28 cellular contexts compared by ENCODE assay signal in the genomic region with DNA sequence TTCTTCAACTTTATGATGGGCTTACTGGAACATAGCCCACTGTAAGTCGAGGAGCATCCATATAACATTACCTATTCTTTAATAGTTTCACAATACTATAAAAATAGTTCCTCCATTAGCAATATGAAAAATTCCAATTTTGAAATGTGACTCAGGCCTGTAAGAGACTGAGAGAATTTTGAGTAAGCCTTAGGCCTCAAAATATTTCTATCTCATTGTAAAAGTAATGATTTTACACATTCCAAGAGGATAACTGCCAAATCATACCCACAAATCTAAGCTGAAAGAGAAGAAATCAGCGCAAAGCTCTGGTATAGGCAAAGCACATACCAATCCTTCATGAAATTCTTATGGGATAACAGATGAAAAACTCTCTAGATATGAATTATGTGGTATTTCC.
DNase-seq lines count a peak whose midpoint lies in the region; ATAC-seq, FAIRE-seq and TF ChIP-seq lines count a peak whose summit lies in the region.
"Had no signal": no experiment of that assay in that cellular context is flagged by ENCODE, and none has a peak within 500 bp of the region (broad histone marks: within the 10 kb centered on the region; RNA-seq: fewer than 3 reads in every experiment).

No MANE protein-coding gene starts in this region.

- H3K4me3 ChIP-seq in ACC112 (ENCODE audit: low read depth, low read length): no peak overlapping the region
- H3K4me3 ChIP-seq in astrocyte (ENCODE audit: insufficient read depth, low read depth, low read length): no peak overlapping the region
- H3K4me3 ChIP-seq in fibroblast of villous mesenchyme (ENCODE audit: low read depth, low read length): no peak overlapping the region
- no peak overlapping the region for H3K4me3 ChIP-seq in ascending aorta
- H3K4me3 ChIP-seq: gastrocnemius medialis, PC-9, right atrium auricular region, tibial artery had no signal

- H3K27me3 ChIP-seq in ACC112 (ENCODE audit: insufficient read depth, low read length) (no peaks in the 10 kb centered on the region), astrocyte (ENCODE audit: insufficient read depth, low read length) (no peaks in the 10 kb centered on the region), ascending aorta (no peaks in the 10 kb centered on the region)
- H3K27me3 ChIP-seq: gastrocnemius medialis, right atrium auricular region, tibial artery had no signal

- ATAC-seq in HG02981 (IDR thresholded peaks at IDR 0.05; ENCODE audit: unreplicated experiment) (no peak), HG03520 (IDR thresholded peaks at IDR 0.05; ENCODE audit: unreplicated experiment) (no peak)
- ATAC-seq: CD8-positive, alpha-beta T cell; gastrocnemius medialis; left cardiac atrium; stimulated activated naive B cell treated with anti-CD40 and anti-IgM and Interleukin-4, amounts not matched to agents 10 μg/mL and 1 μg/mL and 100 μg/mL, for 72 hours had no signal

- TF ChIP-seq CTCF in astrocyte (IDR thresholded peaks at IDR 0.05; ENCODE audit: insufficient read depth, low read depth, low read length) (no peak), fibroblast of villous mesenchyme (IDR thresholded peaks at IDR 0.05; ENCODE audit: insufficient read depth, low read depth, low read length) (no peak), ascending aorta (IDR thresholded peaks at IDR 0.05) (no peak)

- peaks cover 6% of the 10 kb centered on the region for H3K4me1 Mint-ChIP-seq in astrocyte (ENCODE audit: low read depth, unreplicated experiment)
- H3K4me1 Mint-ChIP-seq: activated naive CD8-positive, alpha-beta T cell treated with anti-CD3 and anti-CD28 coated beads, Interleukin-2, amount 10 ng/mL, durations not matched to agents 7 days and 5 days; neural crest cell had no signal

- H3K36me3 Mint-ChIP-seq in astrocyte (ENCODE audit: low read depth, unreplicated experiment): peaks cover 7% of the 10 kb centered on the region
- H3K36me3 Mint-ChIP-seq: activated naive CD8-positive, alpha-beta T cell treated with anti-CD3 and anti-CD28 coated beads, Interleukin-2, amount 10 ng/mL, durations not matched to agents 7 days and 5 days; CD8-positive, alpha-beta T cell; stimulated activated naive B cell treated with anti-CD40 and anti-IgM and Interleukin-4, amounts not matched to agents 10 μg/mL and 1 μg/mL and 100 μg/mL, for 72 hours had no signal

- FAIRE-seq in astrocyte (lab: Jason Lieb, UNC): no peak
- FAIRE-seq: endometrium had no signal

- H3K4me3 Mint-ChIP-seq in astrocyte (ENCODE audit: unreplicated experiment): no peak overlapping the region
- H3K4me3 Mint-ChIP-seq: activated naive CD8-positive, alpha-beta T cell treated with anti-CD3 and anti-CD28 coated beads, Interleukin-2, amount 10 ng/mL, durations not matched to agents 7 days and 5 days; activated T-helper 1 cell treated with anti-CD3 and anti-CD28 coated beads, Interleukin-12 subunit alpha, Interleukin-12 subunit beta, Interleukin-2, Interleukin-4 antibody, amounts not matched to agents 30 ng/mL and 10 ng/mL and 1 ng/mL, durations not matched to agents 14 hours and 24 hours and 36 hours; CD8-positive, alpha-beta T cell; neural crest cell; stimulated activated naive B cell treated with anti-CD40 and anti-IgM and Interleukin-4, amounts not matched to agents 10 μg/mL and 1 μg/mL and 100 μg/mL, for 72 hours had no signal

- intact Hi-C loops in ascending aorta (cut with DNase I): no loop called here

- H3K27ac ChIP-seq in ACC112 (ENCODE audit: low read depth, low read length): peak overlapping the region; percentile 36
- no peak overlapping the region for H3K27ac ChIP-seq in astrocyte (ENCODE audit: low read depth, low read length)
- no peak overlapping the region for H3K27ac ChIP-seq in ascending aorta
- H3K27ac ChIP-seq: gastrocnemius medialis, PC-9, right atrium auricular region, tibial artery had no signal

- H3K9me3 ChIP-seq in astrocyte (ENCODE audit: insufficient read depth, low read depth, low read length): no peaks in the 10 kb centered on the region
- H3K9me3 ChIP-seq in ascending aorta: no peaks in the 10 kb centered on the region
- H3K9me3 ChIP-seq: gastrocnemius medialis, right atrium auricular region, tibial artery had no signal

- no peak overlapping the region for H3K27ac Mint-ChIP-seq in astrocyte (ENCODE audit: unreplicated experiment)
- H3K27ac Mint-ChIP-seq: activated naive CD8-positive, alpha-beta T cell treated with anti-CD3 and anti-CD28 coated beads, Interleukin-2, amount 10 ng/mL, durations not matched to agents 7 days and 5 days; activated T-helper 1 cell treated with anti-CD3 and anti-CD28 coated beads, Interleukin-12 subunit alpha, Interleukin-12 subunit beta, Interleukin-2, Interleukin-4 antibody, amounts not matched to agents 30 ng/mL and 10 ng/mL and 1 ng/mL, durations not matched to agents 14 hours and 24 hours and 36 hours; CD8-positive, alpha-beta T cell; stimulated activated naive B cell treated with anti-CD40 and anti-IgM and Interleukin-4, amounts not matched to agents 10 μg/mL and 1 μg/mL and 100 μg/mL, for 72 hours had no signal

- peaks cover 14% of the 10 kb centered on the region for H4K20me1 ChIP-seq in astrocyte (ENCODE audit: insufficient read depth, low read length)

- no peak overlapping the region for H3K9ac ChIP-seq in astrocyte (ENCODE audit: low read length)

- H3K4me2 ChIP-seq in astrocyte (ENCODE audit: low read length): no peak overlapping the region
- H3K4me2 ChIP-seq: PC-9 had no signal

- H3K79me2 ChIP-seq in ACC112 (ENCODE audit: control insufficient read depth, insufficient read depth, low read length, unreplicated experiment) (peaks cover 12% of the 10 kb centered on the region), astrocyte (ENCODE audit: insufficient read depth, low read length) (peaks cover 15% of the 10 kb centered on the region)

- peak; percentile 81 for DNase-seq in HCEC 1CT
- peak; percentile 64 for DNase-seq in astrocyte (ENCODE audit: low read depth)
- peak; percentile 24 for DNase-seq in fibroblast of villous mesenchyme (ENCODE audit: low read depth)
- DNase-seq in SW 1271 (lab: John Stamatoyannopoulos, UW): no peak
- DNase-seq in ascending aorta (ENCODE audit: low spot score in 2 of 2): no peak
- DNase-seq: 8988T; activated CD4-positive, CD25-positive, alpha-beta regulatory T cell treated with anti-CD3 and anti-CD28 coated beads, Interleukin-2, amount 50 U/mL, for 72 hours; activated naive CD8-positive, alpha-beta T cell treated with anti-CD3 and anti-CD28 coated beads, Interleukin-2, amount 10 ng/mL, durations not matched to agents 7 days and 5 days; CD8-positive, alpha-beta T cell; DND-41; gastrocnemius medialis; KG1; left cardiac atrium; midbrain; NCI-H1092 treated with DMSO at 0.1 percent for 48 hours; NCI-H2107; NCI-H526 treated with DMSO at 0.1 percent for 48 hours; PC-9; stimulated activated naive B cell treated with anti-CD40 and anti-IgM and Interleukin-4, amounts not matched to agents 10 μg/mL and 1 μg/mL and 100 μg/mL, for 72 hours; T1000; tibial artery had no signal

- no peaks in the 10 kb centered on the region for H3K4me1 ChIP-seq in ACC112 (ENCODE audit: control insufficient read depth, insufficient read depth, low read length, unreplicated experiment)
- no peaks in the 10 kb centered on the region for H3K4me1 ChIP-seq in astrocyte (ENCODE audit: insufficient read depth, low read length)
- H3K4me1 ChIP-seq in ascending aorta: no peaks in the 10 kb centered on the region
- H3K4me1 ChIP-seq: tibial artery had no signal

- H3K36me3 ChIP-seq in ACC112 (ENCODE audit: insufficient read depth, low read length) (peaks cover 4% of the 10 kb centered on the region; the same call in 1 of the 2 replicates), astrocyte (ENCODE audit: insufficient read depth, low read length) (no peaks in the 10 kb centered on the region), ascending aorta (no peaks in the 10 kb centered on the region)
- H3K36me3 ChIP-seq: gastrocnemius medialis, right atrium auricular region, tibial artery had no signal

- H2AFZ ChIP-seq in ACC112 (ENCODE audit: low read length, unreplicated experiment): no peak overlapping the region
- H2AFZ ChIP-seq in astrocyte (ENCODE audit: low read depth, low read length): no peak overlapping the region
- H2AFZ ChIP-seq: PC-9 had no signal

- no peaks in the 10 kb centered on the region for H3K27me3 Mint-ChIP-seq in astrocyte (ENCODE audit: low read depth, unreplicated experiment)

- H3K9me3 Mint-ChIP-seq in astrocyte (ENCODE audit: unreplicated experiment): no peaks in the 10 kb centered on the region
- H3K9me3 Mint-ChIP-seq: activated naive CD8-positive, alpha-beta T cell treated with anti-CD3 and anti-CD28 coated beads, Interleukin-2, amount 10 ng/mL, durations not matched to agents 7 days and 5 days; activated T-helper 1 cell treated with anti-CD3 and anti-CD28 coated beads, Interleukin-12 subunit alpha, Interleukin-12 subunit beta, Interleukin-2, Interleukin-4 antibody, amounts not matched to agents 30 ng/mL and 10 ng/mL and 1 ng/mL, durations not matched to agents 14 hours and 24 hours and 36 hours; CD8-positive, alpha-beta T cell; neural crest cell; stimulated activated naive B cell treated with anti-CD40 and anti-IgM and Interleukin-4, amounts not matched to agents 10 μg/mL and 1 μg/mL and 100 μg/mL, for 72 hours had no signal

Comparison
In these comparisons a context has a peak if more than half of its experiments do, and no peak if none do; other contexts are left out.
1. DNase-seq: peak in HCEC 1CT (single experiment), astrocyte (single experiment) and fibroblast of villous mesenchyme (single experiment); none in SW 1271 (0 of 2) and ascending aorta (0 of 2).